26 cellular contexts compared by ENCODE assay signal in genomic region chr19:38307597-38307996, GRCh38. TPM values are rescaled to one million over a fixed set of nuclear protein-coding genes. Genes with fewer than 3 reads are reported as not detected.
"Had no signal": no experiment of that assay in that cellular context is flagged by ENCODE, and none has a peak within 500 bp of the region (broad histone marks: within the 10 kb centered on the region; RNA-seq: fewer than 3 reads in every experiment).

No MANE protein-coding gene starts in this region.

- DNase-seq: cortex of kidney; effector memory CD4-positive, alpha-beta T cell; esophagus squamous epithelium; foreskin fibroblast; glutamatergic neuron; immature natural killer cell; kidney; left colon; left ventricle myocardium superior; mesendoderm; naive thymus-derived CD8-positive, alpha-beta T cell; posterior cingulate gyrus; spleen; stimulated activated CD4-positive, alpha-beta T cell treated with anti-CD3 and anti-CD28 coated beads, Interleukin-15, amount 100 ng/mL, for 24 hours; stimulated activated CD4-positive, alpha-beta T cell treated with anti-CD3 and anti-CD28 coated beads, Interleukin-1b, Interleukin-23, amount 100 ng/mL, for 48 hours; stimulated activated CD4-positive, alpha-beta T cell treated with anti-CD3 and anti-CD28 coated beads, Interleukin-4, amount 100 ng/mL, for 24 hours; upper lobe of right lung had no signal

- H3K27ac ChIP-seq: esophagus squamous epithelium, gastroesophageal sphincter, spleen, tibial nerve, upper lobe of right lung, vagina had no signal

- H3K9me3 ChIP-seq: esophagus squamous epithelium, gastroesophageal sphincter, spleen, tibial nerve, upper lobe of right lung, vagina had no signal

- H3K4me3 Mint-ChIP-seq: immature natural killer cell; naive thymus-derived CD8-positive, alpha-beta T cell; stimulated activated memory B cell treated with anti-CD40 and anti-IgM and Interleukin-4, amounts not matched to agents 10 μg/mL and 1 μg/mL and 100 μg/mL, for 72 hours; stimulated activated naive CD8-positive, alpha-beta T cell treated with anti-CD3 and anti-CD28 coated beads, Interleukin-15, Interleukin-2, amounts not matched to agents 100 ng/mL and 50 ng/mL, for 24 hours had no signal

- ATAC-seq: gastroesophageal sphincter; left colon; left ventricle myocardium superior; naive thymus-derived CD8-positive, alpha-beta T cell; sciatic nerve; stimulated activated memory B cell treated with anti-CD40 and anti-IgM and Interleukin-4, amounts not matched to agents 10 μg/mL and 1 μg/mL and 100 μg/mL, for 72 hours; upper lobe of right lung had no signal

- H3K27me3 Mint-ChIP-seq: naive thymus-derived CD8-positive, alpha-beta T cell; stimulated activated memory B cell treated with anti-CD40 and anti-IgM and Interleukin-4, amounts not matched to agents 10 μg/mL and 1 μg/mL and 100 μg/mL, for 72 hours; stimulated activated naive CD8-positive, alpha-beta T cell treated with anti-CD3 and anti-CD28 coated beads, Interleukin-15, Interleukin-2, amounts not matched to agents 100 ng/mL and 50 ng/mL, for 24 hours had no signal

- H3K9me3 Mint-ChIP-seq: immature natural killer cell; naive thymus-derived CD8-positive, alpha-beta T cell; stimulated activated naive CD8-positive, alpha-beta T cell treated with anti-CD3 and anti-CD28 coated beads, Interleukin-15, Interleukin-2, amounts not matched to agents 100 ng/mL and 50 ng/mL, for 24 hours had no signal

- H3K27me3 ChIP-seq: esophagus squamous epithelium, gastroesophageal sphincter, spleen, tibial nerve, upper lobe of right lung, vagina had no signal

- H3K4me1 ChIP-seq: gastroesophageal sphincter had no signal

- H3K4me3 ChIP-seq: esophagus squamous epithelium, gastroesophageal sphincter, lung, spleen, tibial nerve, upper lobe of right lung, vagina had no signal

- H3K27ac Mint-ChIP-seq: immature natural killer cell; stimulated activated naive CD8-positive, alpha-beta T cell treated with anti-CD3 and anti-CD28 coated beads, Interleukin-15, Interleukin-2, amounts not matched to agents 100 ng/mL and 50 ng/mL, for 24 hours had no signal

RNA-seq across cellular contexts. Expression of gene C19orf33, which starts 3.5 kb away (rescaled TPM):
- total RNA-seq: osteocyte, skeletal muscle tissue had no signal
